Comparison of ENCODE assay signal across 9 cellular contexts in the genomic region with DNA sequence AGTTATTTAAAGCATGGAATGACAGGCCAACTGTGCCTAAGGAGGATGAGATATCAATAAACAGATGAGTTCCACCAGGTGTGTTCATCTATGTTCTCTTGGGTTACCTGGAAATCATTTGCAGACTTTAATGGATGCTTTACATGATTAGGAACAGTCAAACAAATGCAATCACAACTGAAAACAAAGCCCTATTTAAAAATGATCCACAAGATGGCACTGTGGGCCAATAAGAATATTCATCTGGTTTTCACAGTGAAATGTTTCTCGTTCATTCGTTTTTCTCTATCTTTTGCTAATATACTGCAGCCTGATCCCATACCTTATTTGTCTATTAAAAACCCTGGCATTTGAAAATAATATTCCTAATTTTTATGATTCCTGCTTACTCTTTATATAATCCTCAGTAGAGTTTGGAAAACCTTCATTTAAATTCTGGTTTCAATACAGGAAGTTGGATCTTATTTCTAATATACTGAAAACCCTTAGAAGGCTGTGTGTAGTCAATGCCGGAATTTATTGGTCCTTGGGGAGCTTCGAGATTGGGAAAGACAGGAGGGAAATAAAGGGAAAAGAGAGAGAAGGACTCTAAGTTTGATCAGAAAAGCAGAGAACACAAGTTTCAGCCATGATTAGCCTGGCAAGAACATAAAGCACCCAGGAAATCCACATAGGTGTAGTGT.
DNase-seq lines count a peak whose midpoint lies in the region; ATAC-seq and TF ChIP-seq lines count a peak whose summit lies in the region.
"Had no signal": no experiment of that assay in that cellular context is flagged by ENCODE, and none has a peak within 500 bp of the region (broad histone marks: within the 10 kb centered on the region; RNA-seq: fewer than 3 reads in every experiment).

No MANE protein-coding gene starts in this region.

- TF ChIP-seq CTCF in GM13976 (IDR thresholded peaks at IDR 0.05; ENCODE audit: borderline replicate concordance, control extremely low read depth, extremely low read depth, insufficient read depth, missing control alignments), result peak; percentile 32

- peaks cover 2% of the 10 kb centered on the region for H3K9me3 Mint-ChIP-seq in stimulated activated memory B cell treated with anti-CD40 and anti-IgM and Interleukin-4, amounts not matched to agents 10 μg/mL and 1 μg/mL and 100 μg/mL, for 72 hours

- H3K4me2 ChIP-seq in mesendoderm (ENCODE audit: low read length), result no peak overlapping the region

- no peak overlapping the region for H3K9ac ChIP-seq in mesendoderm (ENCODE audit: low read length)

- no peak overlapping the region for H3K27ac Mint-ChIP-seq in stimulated activated memory B cell treated with anti-CD40 and anti-IgM and Interleukin-4, amounts not matched to agents 10 μg/mL and 1 μg/mL and 100 μg/mL, for 72 hours
- H3K27ac Mint-ChIP-seq: memory B cell had no signal

- H3K27me3 Mint-ChIP-seq in stimulated activated memory B cell treated with anti-CD40 and anti-IgM and Interleukin-4, amounts not matched to agents 10 μg/mL and 1 μg/mL and 100 μg/mL, for 72 hours, result peaks cover 23% of the 10 kb centered on the region

- no peak overlapping the region for H3K27ac ChIP-seq in mesendoderm (ENCODE audit: low read depth, low read length)

- H3K4ac ChIP-seq in mesendoderm (ENCODE audit: low read depth, low read length), result no peak overlapping the region

- no peak overlapping the region for H3K4me3 ChIP-seq in mesendoderm (ENCODE audit: low read length)

- peak; percentile 54 for DNase-seq in Ammon's horn (ENCODE audit: low spot score)
- DNase-seq in GM13976 (ENCODE audit: low spot score), result peak; percentile 35
- peak; percentile 8 for DNase-seq in NCI-H524 treated with DMSO at 0.1 percent for 48 hours (lab: John Stamatoyannopoulos, UW)
- peak; percentile 41 for DNase-seq in cerebellar cortex (ENCODE audit: low spot score)
- DNase-seq in mesendoderm, result peak; percentile 37
- DNase-seq in effector CD4-positive, alpha-beta T cell, result no peak

- H3K56ac ChIP-seq in mesendoderm (ENCODE audit: low read length), result no peak overlapping the region

- no peak for ATAC-seq in stimulated activated memory B cell treated with anti-CD40 and anti-IgM and Interleukin-4, amounts not matched to agents 10 μg/mL and 1 μg/mL and 100 μg/mL, for 72 hours
- no peak for ATAC-seq in HG03159 (IDR thresholded peaks at IDR 0.05; ENCODE audit: unreplicated experiment)

- H3K36me3 Mint-ChIP-seq in stimulated activated memory B cell treated with anti-CD40 and anti-IgM and Interleukin-4, amounts not matched to agents 10 μg/mL and 1 μg/mL and 100 μg/mL, for 72 hours, result peaks cover 2% of the 10 kb centered on the region

- no peak overlapping the region for H4K5ac ChIP-seq in mesendoderm (ENCODE audit: low read length)

- no peak overlapping the region for H3K4me3 Mint-ChIP-seq in stimulated activated memory B cell treated with anti-CD40 and anti-IgM and Interleukin-4, amounts not matched to agents 10 μg/mL and 1 μg/mL and 100 μg/mL, for 72 hours
- H3K4me3 Mint-ChIP-seq: memory B cell had no signal

- no peak overlapping the region for H2BK120ac ChIP-seq in mesendoderm (ENCODE audit: low read depth, low read length)

- H3K36me3 ChIP-seq in mesendoderm (ENCODE audit: control insufficient read depth, insufficient read depth, low read length), result no peaks in the 10 kb centered on the region

- no peak overlapping the region for H2BK5ac ChIP-seq in mesendoderm (ENCODE audit: low read length)

- no peaks in the 10 kb centered on the region for H3K27me3 ChIP-seq in mesendoderm (ENCODE audit: insufficient read depth, low read length, poor library complexity)

- peaks cover 5% of the 10 kb centered on the region for H3K4me1 Mint-ChIP-seq in stimulated activated memory B cell treated with anti-CD40 and anti-IgM and Interleukin-4, amounts not matched to agents 10 μg/mL and 1 μg/mL and 100 μg/mL, for 72 hours

- no peak overlapping the region for H2AK5ac ChIP-seq in mesendoderm (ENCODE audit: low read length)

- H3K18ac ChIP-seq in mesendoderm (ENCODE audit: low read length), result no peak overlapping the region

- in situ Hi-C loops in GM13976 (cut with MboI; ENCODE audit: low sequenced_read_pairs, unreplicated experiment), result loop anchor here (25.0 kb wide), 2 partner anchors 622 to 1172 kb away; no protein-coding TSS in a partner anchor

- peaks cover 4% of the 10 kb centered on the region for H3K4me1 ChIP-seq in mesendoderm (ENCODE audit: control insufficient read depth, low read depth, low read length)

- no CpG with 5 or more reads among the region's 4 CpGs for WGBS in mesendoderm (ENCODE audit: extremely low coverage, insufficient coverage, low lambda C conversion rate)

- H3K79me2 ChIP-seq in mesendoderm (ENCODE audit: control insufficient read depth, insufficient read depth, low read length), result no peaks in the 10 kb centered on the region

- H3K79me1 ChIP-seq in mesendoderm (ENCODE audit: low read length), result no peaks in the 10 kb centered on the region

- peak overlapping the region; percentile 56 for H4K8ac ChIP-seq in mesendoderm (ENCODE audit: low read depth, low read length)

- H3K23ac ChIP-seq in mesendoderm (ENCODE audit: low read length), result no peak overlapping the region

- no peak overlapping the region for H2BK15ac ChIP-seq in mesendoderm (replicated peaks; ENCODE audit: low read depth)
